ENCODE assay signal across 18 cellular contexts in genomic region chr6:52493669-52494068, GRCh38.
DNase-seq lines count a peak whose midpoint lies in the region; ATAC-seq and TF ChIP-seq lines count a peak whose summit lies in the region.
"Had no signal": no experiment of that assay in that cellular context is flagged by ENCODE, and none has a peak within 500 bp of the region (broad histone marks: within the 10 kb centered on the region; RNA-seq: fewer than 3 reads in every experiment).

No MANE protein-coding gene starts in this region.

- peak overlapping the region; percentile 65 to 87 (median 82) for H3K4me2 ChIP-seq in BLaER1 treated with 17β-estradiol and CSF1 and Interleukin-3, amounts not matched to agents 10 nM and 100 nM
- H3K4me2 ChIP-seq in hepatocyte = no peak overlapping the region

- H3K27me3 Mint-ChIP-seq in T-helper 17 cell = no peaks in the 10 kb centered on the region

- peaks cover 0 to 4% (median 0%) of the 10 kb centered on the region in 11 experiments; a peak in 1 of 22 replicates for H4K20me1 ChIP-seq in BLaER1 treated with 17β-estradiol and CSF1 and Interleukin-3, amounts not matched to agents 10 nM and 100 nM
- no peaks in the 10 kb centered on the region for H4K20me1 ChIP-seq in hepatocyte (ENCODE audit: insufficient read depth, poor library complexity, severe bottlenecking)

- H3K4me3 Mint-ChIP-seq in T-helper 17 cell = no peak overlapping the region

- H3K9me2 ChIP-seq in hepatocyte (replicated peaks; ENCODE audit: insufficient read depth) = no peaks in the 10 kb centered on the region

- intact Hi-C loops in thyroid gland (cut with DNase I) = no loop called here

- no peak overlapping the region for H3K27ac Mint-ChIP-seq in T-helper 17 cell
- H3K27ac Mint-ChIP-seq: activated naive CD4-positive, alpha-beta T cell treated with anti-CD3 and anti-CD28 coated beads, Interleukin-2, amount 50 U/mL, for 72 hours had no signal

- 75% methylated on average over 3 of the region's 3 CpGs for WGBS in hepatocyte (ENCODE audit: low lambda C conversion rate, missing lambda C conversion rate)
- WGBS in thyroid gland, 2 donors = 77 to 78% methylated on average over 3 of the region's 3 CpGs

- no peak for TF ChIP-seq POLR2A in thyroid gland (IDR thresholded peaks at IDR 0.05)

- no peaks in the 10 kb centered on the region for H3K79me2 ChIP-seq in hepatocyte

- peak overlapping the region in 10 of 11 experiments; percentile 8 to 94 (median 64); a peak in 19 of 22 replicates for H3K27ac ChIP-seq in BLaER1 treated with 17β-estradiol and CSF1 and Interleukin-3, amounts not matched to agents 10 nM and 100 nM
- H3K27ac ChIP-seq in hepatocyte (peak overlapping the region; percentile 78), thyroid gland (no peak overlapping the region)
- H3K27ac ChIP-seq: right atrium auricular region, tibial nerve, VCaP had no signal

- ATAC-seq in GM21723 (IDR thresholded peaks at IDR 0.05; ENCODE audit: unreplicated experiment) (peak; percentile 12), T-helper 17 cell (peak; percentile 14)
- ATAC-seq: activated naive CD4-positive, alpha-beta T cell treated with anti-CD3 and anti-CD28 coated beads, Interleukin-2, amount 50 U/mL, for 72 hours; left ventricle myocardium superior had no signal

- no peak overlapping the region for H3K4me3 ChIP-seq in BLaER1 treated with 17β-estradiol and CSF1 and Interleukin-3, amounts not matched to agents 10 nM and 100 nM
- no peak overlapping the region for H3K4me3 ChIP-seq in hepatocyte
- no peak overlapping the region for H3K4me3 ChIP-seq in thyroid gland (replicated peaks in 1 of 3)
- H3K4me3 ChIP-seq: right atrium auricular region, tibial nerve had no signal

- no peaks in the 10 kb centered on the region for H3K27me3 ChIP-seq in BLaER1 treated with 17β-estradiol and CSF1 and Interleukin-3, amounts not matched to agents 10 nM and 100 nM
- no peaks in the 10 kb centered on the region for H3K27me3 ChIP-seq in hepatocyte
- H3K27me3 ChIP-seq in thyroid gland = no peaks in the 10 kb centered on the region
- H3K27me3 ChIP-seq: right atrium auricular region, tibial nerve had no signal

- H3K36me3 Mint-ChIP-seq in T-helper 17 cell (ENCODE audit: low read depth) = no peaks in the 10 kb centered on the region

- TF ChIP-seq CTCF in hepatocyte (IDR thresholded peaks at IDR 0.05; ENCODE audit: poor library complexity) = no peak
- no peak for TF ChIP-seq CTCF in thyroid gland (IDR thresholded peaks at IDR 0.05)

- no peak overlapping the region for H2AFZ ChIP-seq in hepatocyte

- H3K9me3 ChIP-seq in BLaER1 treated with 17β-estradiol and CSF1 and Interleukin-3, amounts not matched to agents 10 nM and 100 nM (replicated peaks in 1 of 11) = peaks cover 0 to 10% (median 7%) of the 10 kb centered on the region in 11 experiments; a peak in 13 of 22 replicates
- H3K9me3 ChIP-seq in T-helper 17 cell (ENCODE audit: control insufficient read depth, low read length, poor library complexity, severe bottlenecking) = no peaks in the 10 kb centered on the region
- no peaks in the 10 kb centered on the region for H3K9me3 ChIP-seq in hepatocyte (ENCODE audit: low read depth)
- H3K9me3 ChIP-seq in thyroid gland = no peaks in the 10 kb centered on the region
- H3K9me3 ChIP-seq: right atrium auricular region, tibial nerve had no signal

- no peak for DNase-seq in T-helper 17 cell
- DNase-seq in hepatocyte (ENCODE audit: low spot score) = no peak
- DNase-seq in NCI-H1092 (lab: John Stamatoyannopoulos, UW) = no peak
- DNase-seq in activated gamma-delta T cell treated with Interleukin-2 at 50 U/mL for 16 hours = no peak
- DNase-seq in A172 (ENCODE audit: low spot score) = no peak
- no peak for DNase-seq in thyroid gland
- DNase-seq: activated CD8-positive, alpha-beta memory T cell treated with anti-CD3 and anti-CD28 coated beads, Interleukin-2, amount 50 U/mL, for 48 hours; DMS153; left ventricle myocardium superior; NCI-H1436 treated with DMSO at 0.1 percent for 48 hours; NCI-H446; stimulated activated CD4-positive, alpha-beta T cell treated with anti-CD3 and anti-CD28 coated beads, Interleukin-2, amount 100 ng/mL, for 24 hours had no signal

- H3K4me1 ChIP-seq in BLaER1 treated with 17β-estradiol and CSF1 and Interleukin-3, amounts not matched to agents 10 nM and 100 nM = peaks cover 79 to 97% (median 93%) of the 10 kb centered on the region in 10 experiments
- no peaks in the 10 kb centered on the region for H3K4me1 ChIP-seq in hepatocyte (ENCODE audit: insufficient read depth)
- peaks cover 0 to 8% of the 10 kb centered on the region in 2 donors for H3K4me1 ChIP-seq in thyroid gland

- peaks cover 0 to 20% (median 7%) of the 10 kb centered on the region in 11 experiments; a peak in 5 of 22 replicates for H3K36me3 ChIP-seq in BLaER1 treated with 17β-estradiol and CSF1 and Interleukin-3, amounts not matched to agents 10 nM and 100 nM
- H3K36me3 ChIP-seq in hepatocyte (replicated peaks; ENCODE audit: insufficient read depth, low read depth) (no peaks in the 10 kb centered on the region), thyroid gland (no peaks in the 10 kb centered on the region)
- H3K36me3 ChIP-seq: right atrium auricular region had no signal

- H3K9ac ChIP-seq in BLaER1 treated with 17β-estradiol and CSF1 and Interleukin-3, amounts not matched to agents 10 nM and 100 nM = peak overlapping the region in 8 of 11 experiments; percentile 3 to 59 (median 30); a peak in 10 of 22 replicates

- peaks cover 3% of the 10 kb centered on the region for H3K4me1 Mint-ChIP-seq in T-helper 17 cell

Comparison
In these comparisons a context has a peak if more than half of its experiments do, and no peak if none do; other contexts are left out.
1. H3K27ac ChIP-seq: peak in BLaER1 treated with 17β-estradiol and CSF1 and Interleukin-3, amounts not matched to agents 10 nM and 100 nM (10 of 11) and hepatocyte (single experiment); none in thyroid gland (0 of 3).